In the genomic region with DNA sequence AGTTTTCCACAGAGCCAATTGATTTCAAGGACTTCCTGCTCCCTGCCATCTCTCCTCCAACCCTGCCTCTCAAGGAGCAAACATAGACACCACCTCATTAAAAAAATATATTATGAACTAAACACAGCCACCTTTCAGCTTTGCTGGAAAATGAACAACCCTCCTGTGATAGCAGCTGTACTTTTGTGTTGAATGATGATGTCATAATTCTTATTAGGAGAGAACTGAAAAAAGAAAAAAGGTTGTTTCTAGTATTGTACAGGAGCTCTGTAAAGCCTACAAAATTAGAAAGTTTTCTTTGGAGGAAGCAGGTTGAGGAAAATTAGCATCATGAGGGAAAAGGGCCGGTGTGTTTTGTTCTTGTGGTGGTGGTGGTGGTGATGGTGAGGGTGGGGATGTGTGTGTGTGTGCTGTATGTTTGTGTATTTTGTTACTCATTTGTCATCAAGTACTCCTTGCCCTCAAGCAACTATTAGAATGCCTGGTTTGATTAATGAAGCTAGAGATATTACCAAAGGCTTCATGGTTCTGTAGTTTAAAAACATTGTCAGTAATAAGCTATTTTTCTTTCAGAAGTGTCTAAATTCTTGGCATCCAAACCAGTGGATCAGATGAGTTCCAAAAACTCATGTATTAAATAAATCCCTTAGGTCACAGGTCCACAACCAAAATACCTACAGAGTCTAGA, we compare ENCODE assay signal across 18 cellular contexts.
DNase-seq lines count a peak whose midpoint lies in the region; ATAC-seq and TF ChIP-seq lines count a peak whose summit lies in the region.
"Had no signal": no experiment of that assay in that cellular context is flagged by ENCODE, and none has a peak within 500 bp of the region (broad histone marks: within the 10 kb centered on the region; RNA-seq: fewer than 3 reads in every experiment).

No MANE protein-coding gene starts in this region.

- no peak overlapping the region for H3K4ac ChIP-seq in neuronal stem cell (ENCODE audit: low read length)

- H3K79me2 ChIP-seq in ACC112 (ENCODE audit: control insufficient read depth, insufficient read depth, low read length, unreplicated experiment) (no peaks in the 10 kb centered on the region), fibroblast of lung (ENCODE audit: control insufficient read depth, insufficient read depth, low read length) (no peaks in the 10 kb centered on the region), osteoblast (ENCODE audit: insufficient read depth, low read length) (no peaks in the 10 kb centered on the region), Karpas-422 (ENCODE audit: low read length) (no peaks in the 10 kb centered on the region)

- intact Hi-C loops in lower lobe of right lung (cut with DNase I), result no loop called here

- H3K18ac ChIP-seq in neuronal stem cell (ENCODE audit: low read length), result no peak overlapping the region

- DNase-seq in M059J (ENCODE audit: low read depth), result peak; percentile 18
- peak; percentile 9 to 53 for DNase-seq in fibroblast of lung (ENCODE audit: low read depth in 2 of 2)
- no peak for DNase-seq in osteoblast (ENCODE audit: insufficient read length, low spot score, missing footprints)
- no peak for DNase-seq in neuronal stem cell (ENCODE audit: low spot score)
- no peak for DNase-seq in Karpas-422
- DNase-seq in lower lobe of right lung, result no peak
- DNase-seq in NOMO-1 (lab: John Stamatoyannopoulos, UW; ENCODE audit: unreplicated experiment in 2 of 2), result no peak
- DNase-seq: ACHN; CD4-positive, CD25-positive, alpha-beta regulatory T cell; H9; Kasumi-1; MV-4-11; NCI-H446; NCI-H774; SK-N-SH had no signal

- H3K27ac ChIP-seq in ACC112 (ENCODE audit: low read depth, low read length) (no peak overlapping the region), fibroblast of lung (ENCODE audit: insufficient read depth, low read length) (no peak overlapping the region), osteoblast (ENCODE audit: low read depth, low read length) (no peak overlapping the region), neuronal stem cell (replicated peaks; ENCODE audit: low read length) (no peak overlapping the region), Karpas-422 (ENCODE audit: low read length) (no peak overlapping the region), lower lobe of right lung (no peak overlapping the region)

- H3K9ac ChIP-seq in fibroblast of lung (ENCODE audit: insufficient read depth, low read length) (no peak overlapping the region), neuronal stem cell (ENCODE audit: low read depth, low read length, poor library complexity) (no peak overlapping the region), Karpas-422 (ENCODE audit: low read length) (no peak overlapping the region)
- H3K9ac ChIP-seq: SK-N-SH had no signal

- H3K9me3 ChIP-seq in fibroblast of lung (ENCODE audit: control insufficient read depth, insufficient read depth, low read depth, low read length) (no peaks in the 10 kb centered on the region), osteoblast (ENCODE audit: low read depth, low read length) (no peaks in the 10 kb centered on the region), neuronal stem cell (replicated peaks in 1 of 2; ENCODE audit: control insufficient read depth in 2 of 2, insufficient read depth in 1 of 2, low read depth in 1 of 2, low read length in 2 of 2) (no peaks in the 10 kb centered on the region), Karpas-422 (ENCODE audit: low read length) (no peaks in the 10 kb centered on the region), lower lobe of right lung (no peaks in the 10 kb centered on the region)
- H3K9me3 ChIP-seq: SK-N-SH had no signal

- H3K23ac ChIP-seq in neuronal stem cell (ENCODE audit: low read depth, low read length, poor library complexity), result no peak overlapping the region

- H2BK15ac ChIP-seq in neuronal stem cell (ENCODE audit: low read length), result no peak overlapping the region

- ATAC-seq in lower lobe of right lung, result no peak
- ATAC-seq: Panc1, Right ventricle myocardium inferior had no signal

- H3K27me3 ChIP-seq in ACC112 (ENCODE audit: insufficient read depth, low read length) (no peaks in the 10 kb centered on the region), fibroblast of lung (ENCODE audit: control insufficient read depth, insufficient read depth, low read length) (no peaks in the 10 kb centered on the region), osteoblast (ENCODE audit: insufficient read depth, low read length) (peaks cover 16% of the 10 kb centered on the region), neuronal stem cell (ENCODE audit: control insufficient read depth in 3 of 3, insufficient read depth in 3 of 3, low read depth in 1 of 3, low read length in 3 of 3) (no peaks in the 10 kb centered on the region), Karpas-422 (ENCODE audit: low read length) (no peaks in the 10 kb centered on the region), lower lobe of right lung (ENCODE audit: low read depth) (no peaks in the 10 kb centered on the region)

- no peak overlapping the region for H2AFZ ChIP-seq in ACC112 (ENCODE audit: low read length, unreplicated experiment)
- no peak overlapping the region for H2AFZ ChIP-seq in fibroblast of lung (ENCODE audit: low read length)
- H2AFZ ChIP-seq in osteoblast (ENCODE audit: low read length), result no peak overlapping the region
- H2AFZ ChIP-seq in neuronal stem cell (ENCODE audit: low read length), result no peak overlapping the region
- no peak overlapping the region for H2AFZ ChIP-seq in Karpas-422 (ENCODE audit: low read length)

- no peaks in the 10 kb centered on the region for H4K20me1 ChIP-seq in fibroblast of lung (ENCODE audit: control insufficient read depth, extremely low read depth, insufficient read depth, low read length)
- no peaks in the 10 kb centered on the region for H4K20me1 ChIP-seq in osteoblast (ENCODE audit: insufficient read depth, low read length)
- H4K20me1 ChIP-seq in Karpas-422 (ENCODE audit: insufficient read depth, low read depth, low read length), result no peaks in the 10 kb centered on the region

- no peak overlapping the region for H2AK5ac ChIP-seq in neuronal stem cell (ENCODE audit: low read depth, low read length)

- H2BK12ac ChIP-seq in neuronal stem cell (ENCODE audit: low read length), result no peak overlapping the region

- H3K14ac ChIP-seq in neuronal stem cell (ENCODE audit: low read length), result no peak overlapping the region

- WGBS in neuronal stem cell (ENCODE audit: extremely low coverage in 2 of 2, insufficient read length in 2 of 2, insufficient replicate concordance in 1 of 2), 2 donors, result no CpG with 5 or more reads among the region's 1 CpG

- no peak overlapping the region for H2BK5ac ChIP-seq in neuronal stem cell (ENCODE audit: low read length)

- H3K9me2 ChIP-seq in Karpas-422 (replicated peaks; ENCODE audit: insufficient read depth, low read length), result no peaks in the 10 kb centered on the region
- H3K9me2 ChIP-seq: SK-N-SH had no signal

- no peak overlapping the region for H4K8ac ChIP-seq in neuronal stem cell (ENCODE audit: low read depth, low read length)

- H2BK120ac ChIP-seq in neuronal stem cell (ENCODE audit: low read depth, low read length), result no peak overlapping the region

- peaks cover 7% of the 10 kb centered on the region for H3K4me1 ChIP-seq in ACC112 (ENCODE audit: control insufficient read depth, insufficient read depth, low read length, unreplicated experiment)
- no peaks in the 10 kb centered on the region for H3K4me1 ChIP-seq in fibroblast of lung (ENCODE audit: control insufficient read depth, extremely low read depth, insufficient read depth, low read length)
- H3K4me1 ChIP-seq in osteoblast (ENCODE audit: insufficient read depth, low read length), result peaks cover 10% of the 10 kb centered on the region
- peaks cover 23 to 25% of the 10 kb centered on the region in 2 donors for H3K4me1 ChIP-seq in neuronal stem cell (ENCODE audit: control insufficient read depth in 2 of 2, insufficient read depth in 1 of 2, low read depth in 1 of 2, low read length in 2 of 2)
- no peaks in the 10 kb centered on the region for H3K4me1 ChIP-seq in Karpas-422 (ENCODE audit: low read length)
- no peaks in the 10 kb centered on the region for H3K4me1 ChIP-seq in lower lobe of right lung

- 0 out of 2 replicates have a peak overlapping the region, but pooled peaks have one; percentile 29 for H3K4me3 ChIP-seq in ACC112 (ENCODE audit: low read depth, low read length)
- H3K4me3 ChIP-seq in fibroblast of lung (replicated peaks in 1 of 4; ENCODE audit: control extremely low read depth in 1 of 4, insufficient read depth in 1 of 4, low read depth in 3 of 4, low read length in 4 of 4), result no peak overlapping the region
- H3K4me3 ChIP-seq in osteoblast (ENCODE audit: insufficient read depth, low read length), result no peak overlapping the region
- H3K4me3 ChIP-seq in neuronal stem cell (ENCODE audit: low read length in 2 of 2), result no peak overlapping the region
- H3K4me3 ChIP-seq in Karpas-422 (ENCODE audit: low read length), result no peak overlapping the region
- no peak overlapping the region for H3K4me3 ChIP-seq in lower lobe of right lung

- no peak overlapping the region for H4K91ac ChIP-seq in neuronal stem cell (ENCODE audit: low read depth, low read length, poor library complexity)

- no peak overlapping the region for H3K4me2 ChIP-seq in fibroblast of lung (ENCODE audit: extremely low read depth, insufficient read depth, low read length)
- H3K4me2 ChIP-seq in osteoblast (ENCODE audit: insufficient read depth, low read length), result peak overlapping the region; percentile 33
- H3K4me2 ChIP-seq in neuronal stem cell (ENCODE audit: insufficient read depth, low read length, poor library complexity, severe bottlenecking), result no peak overlapping the region
- H3K4me2 ChIP-seq in Karpas-422 (ENCODE audit: low read depth, low read length, poor library complexity, severe bottlenecking), result no peak overlapping the region
- H3K4me2 ChIP-seq: SK-N-SH had no signal

- H3K36me3 ChIP-seq in ACC112 (ENCODE audit: insufficient read depth, low read length), result no peaks in the 10 kb centered on the region
- no peaks in the 10 kb centered on the region for H3K36me3 ChIP-seq in fibroblast of lung (ENCODE audit: control insufficient read depth, insufficient read depth, low read length)
- H3K36me3 ChIP-seq in osteoblast (ENCODE audit: insufficient read depth, low read length), result no peaks in the 10 kb centered on the region
- no peaks in the 10 kb centered on the region for H3K36me3 ChIP-seq in neuronal stem cell (replicated peaks in 1 of 2; ENCODE audit: control insufficient read depth in 2 of 2, insufficient read depth in 2 of 2, low read length in 2 of 2)
- no peaks in the 10 kb centered on the region for H3K36me3 ChIP-seq in Karpas-422 (ENCODE audit: insufficient read depth, low read length)
- no peaks in the 10 kb centered on the region for H3K36me3 ChIP-seq in lower lobe of right lung

- TF ChIP-seq CTCF in fibroblast of lung (conservative IDR thresholded peaks at IDR 0.05 in 1 of 2, IDR thresholded peaks at IDR 0.05 in 1 of 2; ENCODE audit: low read depth in 1 of 2, low read length in 2 of 2) (no peak), osteoblast (IDR thresholded peaks at IDR 0.05; ENCODE audit: extremely low read depth, low read depth, low read length) (no peak), lower lobe of right lung (IDR thresholded peaks at IDR 0.05) (no peak)

- no peaks in the 10 kb centered on the region for H3K79me1 ChIP-seq in neuronal stem cell (ENCODE audit: low read depth, low read length)

Comparison
In these comparisons a context has a peak if more than half of its experiments do, and no peak if none do; other contexts are left out.
1. DNase-seq: peak in M059J (single experiment) and fibroblast of lung (2 of 2); none in osteoblast (single experiment), neuronal stem cell (single experiment), Karpas-422 (single experiment), lower lobe of right lung (single experiment) and NOMO-1 (0 of 2).